ENCODE assay signal across 12 cellular contexts in the genomic region with DNA sequence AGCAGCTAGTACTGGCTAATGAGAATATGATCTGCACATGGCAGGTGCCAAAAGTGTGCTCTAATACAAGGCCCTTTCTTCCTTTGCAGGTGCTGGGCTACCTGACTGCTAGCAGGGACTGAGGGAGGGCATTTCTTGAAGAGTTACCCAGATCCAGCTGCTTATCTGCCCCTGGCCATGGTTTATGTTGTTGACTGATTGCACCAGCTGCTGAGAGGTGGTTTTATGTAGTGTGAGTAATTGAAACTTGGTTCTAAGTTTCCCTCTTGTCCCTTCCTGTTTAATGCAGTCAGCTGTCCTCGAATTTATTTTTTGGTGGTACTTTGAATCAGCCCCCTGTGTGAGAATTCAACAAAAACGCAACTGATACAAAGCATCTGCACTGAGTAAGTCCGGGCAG.
A peak's percentile ranks its signal among the peaks of the same experiment; 100 is the strongest.
DNase-seq lines count a peak whose midpoint lies in the region; ATAC-seq, FAIRE-seq and TF ChIP-seq lines count a peak whose summit lies in the region.
"Had no signal": no experiment of that assay in that cellular context is flagged by ENCODE, and none has a peak within 500 bp of the region (broad histone marks: within the 10 kb centered on the region; RNA-seq: fewer than 3 reads in every experiment).

No MANE protein-coding gene starts in this region.

- H3K36me3 ChIP-seq in MM.1S (replicated peaks; ENCODE audit: insufficient read depth, low read length) (no peaks in the 10 kb centered on the region), H7 (replicated peaks; ENCODE audit: control insufficient read depth, insufficient read depth, low read length) (no peaks in the 10 kb centered on the region)
- H3K36me3 ChIP-seq: thyroid gland had no signal

- TF ChIP-seq POLR2A in GM12892 (IDR thresholded peaks at IDR 0.05; ENCODE audit: low read depth, low read length): no peak

- no peaks in the 10 kb centered on the region for H3F3A ChIP-seq in MM.1S (ENCODE audit: insufficient read depth, low read length)

- no peak for FAIRE-seq in GM12892 (lab: Jason Lieb, UNC)

- H3K4me1 Mint-ChIP-seq in activated naive CD8-positive, alpha-beta T cell treated with anti-CD3 and anti-CD28 coated beads, Interleukin-2, amount 50 U/mL, for 24 hours: no peaks in the 10 kb centered on the region
- H3K4me1 Mint-ChIP-seq: CD8-positive, alpha-beta memory T cell had no signal

- no peak overlapping the region for H3K4me3 Mint-ChIP-seq in activated naive CD8-positive, alpha-beta T cell treated with anti-CD3 and anti-CD28 coated beads, Interleukin-2, amount 50 U/mL, for 24 hours
- H3K4me3 Mint-ChIP-seq: CD8-positive, alpha-beta memory T cell had no signal

- H3K4me3 ChIP-seq in MM.1S (ENCODE audit: low read length) (no peak overlapping the region), coronary artery (no peak overlapping the region), H7 (ENCODE audit: insufficient read depth, low read depth, low read length) (no peak overlapping the region)
- H3K4me3 ChIP-seq: skin epidermis, thyroid gland had no signal

- no peak overlapping the region for H3K9ac ChIP-seq in MM.1S (ENCODE audit: low read length)

- no peaks in the 10 kb centered on the region for H3K79me2 ChIP-seq in MM.1S (ENCODE audit: low read length)

- peak overlapping the region; percentile 22; the same call in 1 of the 2 replicates for H3K4me2 ChIP-seq in MM.1S (ENCODE audit: low read depth, low read length)

- H3K27me3 Mint-ChIP-seq in activated naive CD8-positive, alpha-beta T cell treated with anti-CD3 and anti-CD28 coated beads, Interleukin-2, amount 50 U/mL, for 24 hours: no peaks in the 10 kb centered on the region

- no peaks in the 10 kb centered on the region for H3K9me3 Mint-ChIP-seq in activated naive CD8-positive, alpha-beta T cell treated with anti-CD3 and anti-CD28 coated beads, Interleukin-2, amount 50 U/mL, for 24 hours
- H3K9me3 Mint-ChIP-seq: CD8-positive, alpha-beta memory T cell had no signal

- H3K27me3 ChIP-seq in MM.1S (replicated peaks; ENCODE audit: insufficient read depth, low read length) (no peaks in the 10 kb centered on the region), H7 (ENCODE audit: control insufficient read depth, insufficient read depth, low read length) (no peaks in the 10 kb centered on the region)
- H3K27me3 ChIP-seq: thyroid gland had no signal

- H3K27ac Mint-ChIP-seq in activated naive CD8-positive, alpha-beta T cell treated with anti-CD3 and anti-CD28 coated beads, Interleukin-2, amount 50 U/mL, for 24 hours: no peak overlapping the region
- H3K27ac Mint-ChIP-seq: CD8-positive, alpha-beta memory T cell had no signal

- H3K9me2 ChIP-seq in MM.1S (replicated peaks; ENCODE audit: insufficient read depth, low read length): no peaks in the 10 kb centered on the region

- ATAC-seq in activated naive CD8-positive, alpha-beta T cell treated with anti-CD3 and anti-CD28 coated beads, Interleukin-2, amount 50 U/mL, for 24 hours: no peak

- no peaks in the 10 kb centered on the region for H3K9me3 ChIP-seq in MM.1S (replicated peaks; ENCODE audit: insufficient read depth, low read length)
- H3K9me3 ChIP-seq: thyroid gland had no signal

- H3K4me1 ChIP-seq in MM.1S (ENCODE audit: low read length): 0 out of 2 replicates have a peak, but pooled peaks cover 8% of the 10 kb centered on the region

- H3K36me3 Mint-ChIP-seq in activated naive CD8-positive, alpha-beta T cell treated with anti-CD3 and anti-CD28 coated beads, Interleukin-2, amount 50 U/mL, for 24 hours (ENCODE audit: low read depth): no peaks in the 10 kb centered on the region
- H3K36me3 Mint-ChIP-seq: CD8-positive, alpha-beta memory T cell had no signal

- DNase-seq in GM03348 (ENCODE audit: low spot score) (peak; percentile 20), MM.1S (peak; percentile 36), coronary artery (ENCODE audit: low spot score) (no peak), renal cortical epithelial cell (ENCODE audit: low read depth) (peak; percentile 62), GM12892 (ENCODE audit: insufficient read length) (no peak), H7 (no peak)
- no peak for DNase-seq in activated naive CD8-positive, alpha-beta T cell treated with anti-CD3 and anti-CD28 coated beads, Interleukin-2, amount 50 U/mL, for 24 hours
- DNase-seq: CD8-positive, alpha-beta memory T cell; cortex of kidney; NCI-H2227 treated with DMSO at 0.1 percent for 48 hours; thyroid gland had no signal

- H2AFZ ChIP-seq in MM.1S (ENCODE audit: low read length): no peak overlapping the region

- no peaks in the 10 kb centered on the region for H4K20me1 ChIP-seq in MM.1S (ENCODE audit: insufficient read depth, low read length)

- H3K27ac ChIP-seq in MM.1S (ENCODE audit: low read length) (peak overlapping the region; percentile 16; the same call in 1 of the 2 replicates), coronary artery (peak overlapping the region; percentile 58 to 74)

- no peak for TF ChIP-seq CTCF in MM.1S (IDR thresholded peaks at IDR 0.05; ENCODE audit: low read length)
- no peak for TF ChIP-seq CTCF in coronary artery (IDR thresholded peaks at IDR 0.05)

Comparison
In these comparisons a context has a peak if more than half of its experiments do, and no peak if none do; other contexts are left out.
1. DNase-seq: peak in GM03348 (single experiment), MM.1S (single experiment) and renal cortical epithelial cell (single experiment); none in coronary artery (single experiment), GM12892 (single experiment), activated naive CD8-positive, alpha-beta T cell treated with anti-CD3 and anti-CD28 coated beads, Interleukin-2, amount 50 U/mL, for 24 hours (single experiment) and H7 (single experiment).